In the genomic region with DNA sequence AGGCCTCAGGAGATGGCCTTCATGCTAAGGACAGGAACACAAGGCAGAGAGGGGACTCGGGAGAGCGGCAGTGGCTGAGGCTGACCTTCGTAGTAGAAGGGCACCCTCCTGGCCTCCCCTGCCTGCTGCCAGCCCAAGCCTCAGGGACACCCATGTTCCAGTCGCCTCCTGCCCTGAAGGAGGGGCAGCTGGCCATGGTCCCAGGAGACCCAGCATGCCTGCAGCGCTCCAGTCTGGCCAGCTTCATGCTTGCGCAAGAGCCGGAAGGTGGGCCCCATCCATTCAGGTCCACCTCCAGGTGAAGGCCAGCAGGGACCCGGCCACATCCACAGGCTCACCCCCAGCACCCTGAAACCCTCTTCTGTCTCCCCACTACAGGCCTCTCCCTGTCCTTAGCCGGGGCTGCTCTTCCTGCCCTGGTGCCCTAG, we compare ENCODE assay signal across 20 cellular contexts. TPM values are rescaled to one million over a fixed set of nuclear protein-coding genes. Genes with fewer than 3 reads are reported as not detected.
DNase-seq lines count a peak whose midpoint lies in the region; ATAC-seq, FAIRE-seq and TF ChIP-seq lines count a peak whose summit lies in the region.
"Had no signal": no experiment of that assay in that cellular context is flagged by ENCODE, and none has a peak within 500 bp of the region (broad histone marks: within the 10 kb centered on the region; RNA-seq: fewer than 3 reads in every experiment).

No MANE protein-coding gene starts in this region.

- H3K27me3 Mint-ChIP-seq in activated naive CD8-positive, alpha-beta T cell = no peaks in the 10 kb centered on the region
- no peaks in the 10 kb centered on the region for H3K27me3 Mint-ChIP-seq in activated naive CD8-positive, alpha-beta T cell treated with anti-CD3 and anti-CD28 coated beads, Interleukin-2, amount 50 U/mL, for 24 hours
- no peaks in the 10 kb centered on the region for H3K27me3 Mint-ChIP-seq in nephron progenitor cell (ENCODE audit: low read depth, poor library complexity)
- H3K27me3 Mint-ChIP-seq: activated CD4-positive, alpha-beta T cell treated with anti-CD3 and anti-CD28 coated beads, Interleukin-2, amount 10 ng/mL, durations not matched to agents 7 days and 5 days had no signal

- no peak for DNase-seq in activated naive CD8-positive, alpha-beta T cell treated with anti-CD3 and anti-CD28 coated beads, Interleukin-2, amount 50 U/mL, for 24 hours
- DNase-seq in caudate nucleus (lab: John Stamatoyannopoulos, UW) (peak in 1 of 61 donors; percentile 46), nephron progenitor cell (no peak), GM19239 (ENCODE audit: insufficient read length, low spot score) (no peak), Kasumi-1 (lab: John Stamatoyannopoulos, UW) (no peak), GM20000 (ENCODE audit: low spot score) (no peak)
- DNase-seq: activated CD4-positive, alpha-beta T cell treated with anti-CD3 and anti-CD28 coated beads, Interleukin-2, amount 10 ng/mL, durations not matched to agents 7 days and 5 days; activated effector memory CD4-positive, alpha-beta T cell treated with anti-CD3 and anti-CD28 coated beads, Interleukin-2, amount 50 U/mL, for 16 hours; aorta; BE2C; H9; NCI-H69; occipital lobe; stimulated activated CD4-positive, alpha-beta T cell treated with anti-CD3 and anti-CD28 coated beads, Interleukin-15, amount 100 ng/mL, for 24 hours had no signal

- no peak overlapping the region for H3K4me3 Mint-ChIP-seq in activated naive CD8-positive, alpha-beta T cell
- H3K4me3 Mint-ChIP-seq in activated naive CD8-positive, alpha-beta T cell treated with anti-CD3 and anti-CD28 coated beads, Interleukin-2, amount 50 U/mL, for 24 hours = no peak overlapping the region
- H3K4me3 Mint-ChIP-seq in nephron progenitor cell = no peak overlapping the region
- H3K4me3 Mint-ChIP-seq: activated CD4-positive, alpha-beta T cell treated with anti-CD3 and anti-CD28 coated beads, Interleukin-2, amount 10 ng/mL, durations not matched to agents 7 days and 5 days; H9 had no signal

- peak overlapping the region; percentile 98 for H3K27ac ChIP-seq in caudate nucleus (ENCODE audit: low read depth, low read length)
- peak overlapping the region; percentile 99 for H3K27ac ChIP-seq in temporal lobe (ENCODE audit: low read depth, low read length)

- H3K27ac Mint-ChIP-seq in activated naive CD8-positive, alpha-beta T cell = peak overlapping the region; percentile 66
- no peak overlapping the region for H3K27ac Mint-ChIP-seq in activated naive CD8-positive, alpha-beta T cell treated with anti-CD3 and anti-CD28 coated beads, Interleukin-2, amount 50 U/mL, for 24 hours
- peak overlapping the region; percentile 56 for H3K27ac Mint-ChIP-seq in nephron progenitor cell
- H3K27ac Mint-ChIP-seq: activated CD4-positive, alpha-beta T cell treated with anti-CD3 and anti-CD28 coated beads, Interleukin-2, amount 10 ng/mL, durations not matched to agents 7 days and 5 days had no signal

- H3K36me3 Mint-ChIP-seq in activated naive CD8-positive, alpha-beta T cell = peaks cover 2% of the 10 kb centered on the region
- peaks cover 3% of the 10 kb centered on the region for H3K36me3 Mint-ChIP-seq in activated naive CD8-positive, alpha-beta T cell treated with anti-CD3 and anti-CD28 coated beads, Interleukin-2, amount 50 U/mL, for 24 hours (ENCODE audit: low read depth)
- H3K36me3 Mint-ChIP-seq in nephron progenitor cell (ENCODE audit: low read depth) = peaks cover 10% of the 10 kb centered on the region

- peaks cover 33% of the 10 kb centered on the region for H3K4me1 Mint-ChIP-seq in activated naive CD8-positive, alpha-beta T cell (ENCODE audit: low read depth)
- peaks cover 23% of the 10 kb centered on the region for H3K4me1 Mint-ChIP-seq in activated naive CD8-positive, alpha-beta T cell treated with anti-CD3 and anti-CD28 coated beads, Interleukin-2, amount 50 U/mL, for 24 hours
- peaks cover 40% of the 10 kb centered on the region for H3K4me1 Mint-ChIP-seq in nephron progenitor cell

- no peaks in the 10 kb centered on the region for H3K9me3 Mint-ChIP-seq in activated naive CD8-positive, alpha-beta T cell (ENCODE audit: low read depth)
- H3K9me3 Mint-ChIP-seq in activated naive CD8-positive, alpha-beta T cell treated with anti-CD3 and anti-CD28 coated beads, Interleukin-2, amount 50 U/mL, for 24 hours = no peaks in the 10 kb centered on the region
- no peaks in the 10 kb centered on the region for H3K9me3 Mint-ChIP-seq in nephron progenitor cell
- H3K9me3 Mint-ChIP-seq: activated CD4-positive, alpha-beta T cell treated with anti-CD3 and anti-CD28 coated beads, Interleukin-2, amount 10 ng/mL, durations not matched to agents 7 days and 5 days; H9 had no signal

- ATAC-seq in activated naive CD8-positive, alpha-beta T cell treated with anti-CD3 and anti-CD28 coated beads, Interleukin-2, amount 50 U/mL, for 24 hours = no peak
- ATAC-seq: right cardiac atrium had no signal

- no peak for TF ChIP-seq CTCF in nephron progenitor cell (IDR thresholded peaks at IDR 0.05)
- no peak for TF ChIP-seq CTCF in GM20000 (IDR thresholded peaks at IDR 0.05; ENCODE audit: extremely low read depth, missing control alignments)

- no peak for FAIRE-seq in GM19239 (lab: Jason Lieb, UNC)
- FAIRE-seq: A549, frontal cortex, islet of Langerhans had no signal

RNA-seq across cellular contexts. Expression of a gene that starts 35.0 kb away (rescaled TPM):
- 42.8 TPM for total RNA-seq in temporal lobe
